Comparison of ENCODE assay signal across 8 cellular contexts in the genomic region with DNA sequence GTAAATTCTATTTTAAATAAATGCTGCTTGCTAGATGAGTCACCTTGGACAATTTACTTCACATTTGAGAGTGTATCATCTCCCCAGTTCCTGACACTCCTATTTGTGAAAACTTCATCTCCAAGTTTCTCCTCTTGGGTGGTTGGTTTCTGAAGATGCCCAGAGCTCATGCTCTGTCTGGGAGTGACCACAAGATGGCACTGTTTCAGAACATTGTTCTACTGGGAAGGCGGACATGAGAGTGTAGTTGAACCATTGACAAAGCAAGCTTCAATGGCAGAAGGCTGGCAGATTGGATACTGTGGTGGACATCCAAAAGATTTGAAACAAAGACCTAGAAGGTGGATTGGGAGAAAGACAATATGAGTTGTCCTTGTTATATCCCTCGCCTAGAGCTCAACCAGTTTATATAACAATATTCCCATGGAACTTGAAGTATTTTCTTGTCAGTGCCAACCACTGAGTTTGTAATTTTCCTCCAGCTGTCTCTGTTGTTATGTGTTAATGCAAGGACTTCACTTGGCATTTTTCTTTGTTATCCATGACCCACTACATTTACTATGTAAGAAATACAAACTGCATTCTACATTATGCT.
A peak's percentile ranks its signal among the peaks of the same experiment; 100 is the strongest.
DNase-seq lines count a peak whose midpoint lies in the region; ATAC-seq, FAIRE-seq and TF ChIP-seq lines count a peak whose summit lies in the region.

No MANE protein-coding gene starts in this region.

- SMC1A ChIA-PET in GM12878 (lab: Charles Lee; ENCODE audit: uncharacterized antibody, unreplicated experiment), result interaction anchor here (1.0 to 1.3 kb wide), 4 partner anchors 130 to 718 kb away, joined by 3 to 12 read pairs (median 4); no protein-coding TSS in a partner anchor

- peak; percentile 71 to 77 (median 74) for TF ChIP-seq CTCF in GM12878 (IDR thresholded peaks at IDR 0.05 in 2 of 3, conservative IDR thresholded peaks at IDR 0.05 in 1 of 3; ENCODE audit: control insufficient read depth in 2 of 3, extremely low read depth in 1 of 3, insufficient read depth in 1 of 3, low read depth in 3 of 3, low read length in 3 of 3)

- H3K4me2 ChIP-seq in GM12878 (ENCODE audit: control insufficient read depth, insufficient read depth), result no peak overlapping the region

- CTCF ChIA-PET in GM12878 (lab: Yijun Ruan, JAX), result interaction anchor here (0.6 to 2.3 kb wide), 19 partner anchors 9 to 1016 kb away, joined by 3 to 21 read pairs (median 4); no protein-coding TSS in a partner anchor

- no peaks in the 10 kb centered on the region for H3K36me3 ChIP-seq in GM12878 (ENCODE audit: control insufficient read depth in 2 of 2, insufficient read depth in 2 of 2, low read length in 1 of 2)

- H3K4me1 ChIP-seq in GM12878 (ENCODE audit: control insufficient read depth, insufficient read depth, low read length), result no peaks in the 10 kb centered on the region

- no peaks in the 10 kb centered on the region for H4K20me1 ChIP-seq in GM12878 (ENCODE audit: control insufficient read depth, insufficient read depth)

- H3K27ac ChIP-seq in GM12878 (ENCODE audit: control insufficient read depth, insufficient read depth), result no peak overlapping the region

- ATAC-seq in GM21447 (IDR thresholded peaks at IDR 0.05; ENCODE audit: unreplicated experiment) (peak; percentile 83), HG03571 (IDR thresholded peaks at IDR 0.05; ENCODE audit: unreplicated experiment) (peak; percentile 83), GM12878 (peak; percentile 93)

- no peak for TF ChIP-seq EP300 in GM12878 (IDR thresholded peaks at IDR 0.05; ENCODE audit: borderline replicate concordance in 1 of 2, control insufficient read depth in 1 of 2, low read depth in 2 of 2, low read length in 2 of 2)

- FAIRE-seq in GM12878 (lab: Jason Lieb, UNC), result peak; percentile 56

- no peaks in the 10 kb centered on the region for H3K9me3 ChIP-seq in GM12878 (replicated peaks; ENCODE audit: control insufficient read depth, insufficient read depth, low read length)

- no peaks in the 10 kb centered on the region for H3K79me2 ChIP-seq in GM12878 (ENCODE audit: control insufficient read depth, insufficient read depth, low read length)

- H2AFZ ChIP-seq in GM12878 (ENCODE audit: control insufficient read depth, low read depth, low read length), result no peak overlapping the region

- no peaks in the 10 kb centered on the region for H3K27me3 ChIP-seq in GM12878 (replicated peaks in 1 of 2; ENCODE audit: control insufficient read depth in 2 of 2, insufficient read depth in 2 of 2, low read length in 1 of 2)

- intact Hi-C loops in GM12878 (cut with micrococcal nuclease; ENCODE audit: unreplicated experiment), result loop anchor here (1.0 kb wide), 2 partner anchors 718 to 889 kb away; no protein-coding TSS in a partner anchor

- peak; percentile 6 for DNase-seq in NK-92 treated with Interleukin-12 subunit alpha and Interleukin-12 subunit beta, amount 100 ng/mL, for 24 hours (lab: John Stamatoyannopoulos, UW)
- DNase-seq in NK-92 (lab: John Stamatoyannopoulos, UW; ENCODE audit: unreplicated experiment) (no peak), NOMO-1 treated with dmso at 0.1 percent for 144 hours (lab: John Stamatoyannopoulos, UW; ENCODE audit: unreplicated experiment) (peak; percentile 4), GM12878 (ENCODE audit: low read depth, low spot score) (no peak), iPS-NIHi7 (ENCODE audit: extremely low spot score) (peak; percentile 81)
- DNase-seq in stimulated activated CD4-positive, alpha-beta T cell treated with anti-CD3 and anti-CD28 coated beads, TNF-alpha, amount 100 ng/mL, for 48 hours (ENCODE audit: low read depth in 3 of 3), result peak; percentile 1 to 15 (median 1)

- TF ChIP-seq POLR2A in GM12878 (IDR thresholded peaks at IDR 0.05; ENCODE audit: low read depth, low read length), result no peak

- peak; percentile 71 for TF ChIP-seq RAD21 in GM12878 (IDR thresholded peaks at IDR 0.05; ENCODE audit: insufficient read depth, low read depth, low read length)

- H3K9ac ChIP-seq in GM12878 (ENCODE audit: control insufficient read depth, insufficient read depth, low read length), result no peak overlapping the region

- 3% methylated on average over 2 of the region's 2 CpGs for WGBS in GM12878 (ENCODE audit: insufficient coverage, insufficient replicate concordance, low lambda C conversion rate, missing lambda C conversion rate)

- no peak overlapping the region for H3K4me3 ChIP-seq in GM12878

- POLR2A ChIA-PET in GM12878 (lab: Charles Lee), result no interaction called here

- RAD21 ChIA-PET in GM12878 (lab: Charles Lee; ENCODE audit: unreplicated experiment), result interaction anchor here (0.8 to 1.0 kb wide), 2 partner anchors 719 to 1351 kb away, joined by 4 to 6 read pairs; no protein-coding TSS in a partner anchor

- no TSS peak for BruUV-seq in GM12878 (replicated peaks; lab: Mats Ljungman, UMichigan)

- in situ Hi-C loops in GM12878 (cut with MboI), result loop anchor here (10.0 kb wide), 1 partner anchor 719 kb away; no protein-coding TSS in a partner anchor

TF ChIP-seq in GM12878, 131 proteins besides CTCF, POLR2A, EP300 and RAD21:
- TF ChIP-seq WRNIP1 (IDR thresholded peaks at IDR 0.05; ENCODE audit: borderline replicate concordance, low read depth, low read length), result no peak
- peak; percentile 51; the same call in 1 of the 2 replicates for TF ChIP-seq YY1 (IDR thresholded peaks at IDR 0.05; ENCODE audit: low read depth, low read length)
- no peak for TF ChIP-seq STAT1 (conservative IDR thresholded peaks at IDR 0.05)
- peak; percentile 70 for TF ChIP-seq SMC3 (IDR thresholded peaks at IDR 0.05; ENCODE audit: borderline replicate concordance, low read length)
- TF ChIP-seq RUNX3 (IDR thresholded peaks at IDR 0.05; ENCODE audit: low read length), result no peak; the same call in 1 of the 2 replicates

Comparison
In these comparisons a context has a peak if more than half of its experiments do, and no peak if none do; other contexts are left out.
1. DNase-seq: peak in NK-92 treated with Interleukin-12 subunit alpha and Interleukin-12 subunit beta, amount 100 ng/mL, for 24 hours (single experiment), NOMO-1 treated with dmso at 0.1 percent for 144 hours (single experiment), iPS-NIHi7 (single experiment) and stimulated activated CD4-positive, alpha-beta T cell treated with anti-CD3 and anti-CD28 coated beads, TNF-alpha, amount 100 ng/mL, for 48 hours (3 of 3); none in NK-92 (single experiment) and GM12878 (single experiment).
2. Peak in every context shown above with its lines, with median percentiles within 50 percentile points of each other: ATAC-seq.